ENCODE assay signal across 8 cellular contexts in the genomic region with DNA sequence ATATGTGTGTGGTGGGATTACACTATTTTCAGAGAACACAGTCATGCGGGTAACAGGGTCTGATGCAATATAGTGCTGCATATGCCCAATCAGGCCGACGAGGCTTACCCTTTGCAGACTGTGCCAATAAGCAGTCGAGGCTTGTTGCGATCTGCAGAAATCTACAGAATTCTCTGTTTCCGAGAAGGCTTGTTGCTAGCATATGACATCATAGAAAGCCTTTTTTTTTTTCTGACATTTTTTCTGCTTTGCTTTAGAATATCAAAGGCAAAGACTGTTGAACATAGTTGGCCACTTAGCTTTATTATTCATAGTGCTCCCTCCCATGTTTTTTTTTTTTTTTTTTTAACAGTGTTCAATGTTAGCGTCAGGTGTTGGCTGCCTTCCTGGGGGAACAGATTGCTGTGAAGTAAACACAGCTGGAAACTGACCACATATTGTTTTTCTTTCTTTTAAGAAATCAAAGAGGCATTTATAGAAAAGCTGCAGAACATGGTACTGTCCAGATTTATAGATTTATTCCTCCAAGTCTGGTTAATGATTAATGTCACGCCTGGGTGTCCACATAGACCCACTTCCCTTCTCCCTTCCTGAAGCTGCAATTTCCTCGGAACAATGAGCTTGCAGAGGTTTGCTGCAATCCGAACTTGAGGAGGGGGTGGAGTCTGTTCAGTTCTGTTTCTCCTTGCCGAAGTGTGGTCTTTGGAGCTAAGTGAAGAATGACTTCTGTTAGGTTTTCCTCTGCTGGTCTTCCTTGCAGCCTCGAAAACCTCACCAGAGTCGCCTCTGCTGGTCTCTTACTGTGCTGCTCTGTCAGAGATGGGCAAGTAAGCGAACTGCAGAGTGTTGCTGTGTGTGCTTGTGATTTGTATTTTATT.
A peak's percentile ranks its signal among the peaks of the same experiment; 100 is the strongest.
DNase-seq lines count a peak whose midpoint lies in the region; ATAC-seq and TF ChIP-seq lines count a peak whose summit lies in the region.

No MANE protein-coding gene starts in this region.

- no peaks in the 10 kb centered on the region for H3K27me3 ChIP-seq in BLaER1
- no peaks in the 10 kb centered on the region for H3K27me3 ChIP-seq in H7 (ENCODE audit: control insufficient read depth, insufficient read depth, low read length)
- H3K27me3 ChIP-seq in endodermal cell (ENCODE audit: control insufficient read depth, insufficient read depth, low read length, poor library complexity, severe bottlenecking) = no peaks in the 10 kb centered on the region
- H3K27me3 ChIP-seq in mononuclear cell (ENCODE audit: insufficient read depth, low read length) = no peaks in the 10 kb centered on the region
- no peaks in the 10 kb centered on the region for H3K27me3 ChIP-seq in vagina

- H3K27ac ChIP-seq in BLaER1 (peak overlapping the region; percentile 51), endodermal cell (ENCODE audit: low read depth, low read length) (no peak overlapping the region), vagina (peak overlapping the region; percentile 27)

- H3K4me1 ChIP-seq in BLaER1 = peaks cover 42% of the 10 kb centered on the region
- H3K4me1 ChIP-seq in endodermal cell (ENCODE audit: control insufficient read depth, insufficient read depth, low read length) = peaks cover 19% of the 10 kb centered on the region
- peaks cover 38% of the 10 kb centered on the region for H3K4me1 ChIP-seq in mononuclear cell (ENCODE audit: insufficient read depth, low read length)
- peaks cover 23% of the 10 kb centered on the region for H3K4me1 ChIP-seq in vagina

- peak overlapping the region; percentile 57; the same call in 1 of the 2 replicates for H3K9ac ChIP-seq in BLaER1
- H3K9ac ChIP-seq in endodermal cell (ENCODE audit: extremely low read depth, low read length, poor library complexity, severe bottlenecking) = no peak overlapping the region

- H3K9me3 ChIP-seq in BLaER1 (no peaks in the 10 kb centered on the region), endodermal cell (ENCODE audit: control insufficient read depth, low read length) (no peaks in the 10 kb centered on the region), mononuclear cell (ENCODE audit: low read depth, low read length) (no peaks in the 10 kb centered on the region), vagina (no peaks in the 10 kb centered on the region)

- peaks cover 3% of the 10 kb centered on the region for H3K36me3 Mint-ChIP-seq in endodermal cell (ENCODE audit: low read depth)
- no peaks in the 10 kb centered on the region for H3K36me3 Mint-ChIP-seq in activated CD4-positive, alpha-beta T cell treated with anti-CD3 and anti-CD28 coated beads, Interleukin-2, amount 10 ng/mL, durations not matched to agents 24 days and 14 days (ENCODE audit: low read depth)

- H3K9me3 Mint-ChIP-seq in endodermal cell = no peaks in the 10 kb centered on the region
- H3K9me3 Mint-ChIP-seq in activated CD4-positive, alpha-beta T cell treated with anti-CD3 and anti-CD28 coated beads, Interleukin-2, amount 10 ng/mL, durations not matched to agents 24 days and 14 days = no peaks in the 10 kb centered on the region

- no peaks in the 10 kb centered on the region for H4K20me1 ChIP-seq in BLaER1

- peak overlapping the region; percentile 24 for H3K27ac Mint-ChIP-seq in endodermal cell
- no peak overlapping the region for H3K27ac Mint-ChIP-seq in activated CD4-positive, alpha-beta T cell treated with anti-CD3 and anti-CD28 coated beads, Interleukin-2, amount 10 ng/mL, durations not matched to agents 24 days and 14 days

- peaks cover 72% of the 10 kb centered on the region for H3K4me1 Mint-ChIP-seq in endodermal cell
- H3K4me1 Mint-ChIP-seq in activated CD4-positive, alpha-beta T cell treated with anti-CD3 and anti-CD28 coated beads, Interleukin-2, amount 10 ng/mL, durations not matched to agents 24 days and 14 days = no peaks in the 10 kb centered on the region

- H3K4me2 ChIP-seq in BLaER1 = peak overlapping the region; percentile 66

- H3K4me3 ChIP-seq in BLaER1 (peak overlapping the region; percentile 15; the same call in 1 of the 2 replicates), H7 (ENCODE audit: insufficient read depth, low read depth, low read length) (no peak overlapping the region), endodermal cell (ENCODE audit: low read length) (peak overlapping the region; percentile 50), mononuclear cell (ENCODE audit: low read length) (peak overlapping the region; percentile 40), vagina (peak overlapping the region; percentile 14 to 19)

- DNase-seq in H7 = peak; percentile 38
- peak; percentile 63 for DNase-seq in NCI-H69 (lab: John Stamatoyannopoulos, UW)
- DNase-seq in endodermal cell = peak; percentile 78
- no peak for DNase-seq in vagina (ENCODE audit: extremely low spot score in 2 of 2)
- no peak for DNase-seq in activated CD4-positive, alpha-beta T cell treated with anti-CD3 and anti-CD28 coated beads, Interleukin-2, amount 10 ng/mL, durations not matched to agents 24 days and 14 days

- intact Hi-C loops in vagina (cut with DNase I) = no loop called here
- intact Hi-C loops in activated CD4-positive, alpha-beta T cell treated with anti-CD3 and anti-CD28 coated beads, Interleukin-2, amount 10 ng/mL, durations not matched to agents 24 days and 14 days (cut with micrococcal nuclease) = no loop called here

- no peak for TF ChIP-seq POLR2A in vagina (IDR thresholded peaks at IDR 0.05)

- WGBS in endodermal cell (ENCODE audit: insufficient coverage in 1 of 2, insufficient read length in 1 of 2), 2 experiments = 56% methylated on average over 11 to 14 of the region's 14 CpGs

- ATAC-seq in GM18868 (IDR thresholded peaks at IDR 0.05; ENCODE audit: unreplicated experiment) = no peak

- TF ChIP-seq CTCF in endodermal cell (conservative IDR thresholded peaks at IDR 0.05) = no peak
- TF ChIP-seq CTCF in vagina (IDR thresholded peaks at IDR 0.05) = no peak

- peaks cover 10% of the 10 kb centered on the region; the same call in 1 of the 2 replicates for H3K36me3 ChIP-seq in BLaER1
- H3K36me3 ChIP-seq in H7 (replicated peaks; ENCODE audit: control insufficient read depth, insufficient read depth, low read length) = no peaks in the 10 kb centered on the region
- no peaks in the 10 kb centered on the region for H3K36me3 ChIP-seq in endodermal cell (ENCODE audit: control insufficient read depth, insufficient read depth, low read length)
- no peaks in the 10 kb centered on the region for H3K36me3 ChIP-seq in vagina

- H3K4me3 Mint-ChIP-seq in endodermal cell = peak overlapping the region; percentile 28
- no peak overlapping the region for H3K4me3 Mint-ChIP-seq in activated CD4-positive, alpha-beta T cell treated with anti-CD3 and anti-CD28 coated beads, Interleukin-2, amount 10 ng/mL, durations not matched to agents 24 days and 14 days

- no peaks in the 10 kb centered on the region for H3K27me3 Mint-ChIP-seq in endodermal cell (ENCODE audit: insufficient read depth)
- H3K27me3 Mint-ChIP-seq in activated CD4-positive, alpha-beta T cell treated with anti-CD3 and anti-CD28 coated beads, Interleukin-2, amount 10 ng/mL, durations not matched to agents 24 days and 14 days = no peaks in the 10 kb centered on the region

Comparison
In these comparisons a context has a peak if more than half of its experiments do, and no peak if none do; other contexts are left out.
1. DNase-seq: peak in H7 (single experiment), NCI-H69 (single experiment) and endodermal cell (single experiment); none in vagina (0 of 2) and activated CD4-positive, alpha-beta T cell treated with anti-CD3 and anti-CD28 coated beads, Interleukin-2, amount 10 ng/mL, durations not matched to agents 24 days and 14 days (single experiment).